ENCODE assay signal across 1 cellular context in the genomic region with DNA sequence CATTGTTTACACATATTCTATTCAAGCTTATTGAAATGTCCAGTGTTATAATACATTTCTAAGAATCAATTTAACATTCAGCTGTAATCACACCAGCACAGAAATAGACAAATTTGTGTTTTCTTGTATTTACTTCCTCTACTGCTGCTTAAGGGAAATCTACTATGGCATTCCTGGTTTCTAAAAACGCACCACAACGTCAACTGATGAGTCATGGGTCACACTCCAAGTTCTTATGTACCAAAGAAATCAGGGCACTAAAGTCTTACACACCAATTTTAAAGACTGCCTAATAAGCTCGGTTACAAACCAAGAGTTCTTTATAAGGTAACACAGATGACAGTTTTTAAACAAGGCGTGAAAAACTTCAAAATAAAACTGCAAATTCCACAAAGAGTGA.
TF ChIP-seq lines count a peak whose summit lies in the region.

No MANE protein-coding gene starts in this region.

TF ChIP-seq in K562, 482 proteins besides CTCF, POLR2A, EP300 and RAD21 (continued from another document):
- TF ChIP-seq, protein P1, sequence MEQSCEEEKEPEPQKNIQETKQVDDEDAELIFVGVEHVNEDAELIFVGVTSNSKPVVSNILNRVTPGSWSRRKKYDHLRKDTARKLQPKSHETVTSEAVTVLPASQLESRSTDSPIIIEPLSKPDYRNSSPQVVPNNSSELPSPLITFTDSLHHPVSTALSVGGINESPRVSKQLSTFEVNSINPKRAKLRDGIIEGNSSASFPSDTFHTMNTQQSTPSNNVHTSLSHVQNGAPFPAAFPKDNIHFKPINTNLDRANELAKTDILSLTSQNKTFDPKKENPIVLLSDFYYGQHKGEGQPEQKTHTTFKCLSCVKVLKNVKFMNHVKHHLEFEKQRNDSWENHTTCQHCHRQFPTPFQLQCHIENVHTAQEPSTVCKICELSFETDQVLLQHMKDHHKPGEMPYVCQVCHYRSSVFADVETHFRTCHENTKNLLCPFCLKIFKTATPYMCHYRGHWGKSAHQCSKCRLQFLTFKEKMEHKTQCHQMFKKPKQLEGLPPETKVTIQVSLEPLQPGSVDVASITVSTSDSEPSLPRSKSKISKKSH (CRISPR knock-in tag; IDR thresholded peaks at IDR 0.05): no peak
- TF ChIP-seq EGR1 (conservative IDR thresholded peaks at IDR 0.05): no peak
- no peak for TF ChIP-seq SREBF2 (CRISPR knock-in tag; IDR thresholded peaks at IDR 0.05)
- TF ChIP-seq, protein P2, sequence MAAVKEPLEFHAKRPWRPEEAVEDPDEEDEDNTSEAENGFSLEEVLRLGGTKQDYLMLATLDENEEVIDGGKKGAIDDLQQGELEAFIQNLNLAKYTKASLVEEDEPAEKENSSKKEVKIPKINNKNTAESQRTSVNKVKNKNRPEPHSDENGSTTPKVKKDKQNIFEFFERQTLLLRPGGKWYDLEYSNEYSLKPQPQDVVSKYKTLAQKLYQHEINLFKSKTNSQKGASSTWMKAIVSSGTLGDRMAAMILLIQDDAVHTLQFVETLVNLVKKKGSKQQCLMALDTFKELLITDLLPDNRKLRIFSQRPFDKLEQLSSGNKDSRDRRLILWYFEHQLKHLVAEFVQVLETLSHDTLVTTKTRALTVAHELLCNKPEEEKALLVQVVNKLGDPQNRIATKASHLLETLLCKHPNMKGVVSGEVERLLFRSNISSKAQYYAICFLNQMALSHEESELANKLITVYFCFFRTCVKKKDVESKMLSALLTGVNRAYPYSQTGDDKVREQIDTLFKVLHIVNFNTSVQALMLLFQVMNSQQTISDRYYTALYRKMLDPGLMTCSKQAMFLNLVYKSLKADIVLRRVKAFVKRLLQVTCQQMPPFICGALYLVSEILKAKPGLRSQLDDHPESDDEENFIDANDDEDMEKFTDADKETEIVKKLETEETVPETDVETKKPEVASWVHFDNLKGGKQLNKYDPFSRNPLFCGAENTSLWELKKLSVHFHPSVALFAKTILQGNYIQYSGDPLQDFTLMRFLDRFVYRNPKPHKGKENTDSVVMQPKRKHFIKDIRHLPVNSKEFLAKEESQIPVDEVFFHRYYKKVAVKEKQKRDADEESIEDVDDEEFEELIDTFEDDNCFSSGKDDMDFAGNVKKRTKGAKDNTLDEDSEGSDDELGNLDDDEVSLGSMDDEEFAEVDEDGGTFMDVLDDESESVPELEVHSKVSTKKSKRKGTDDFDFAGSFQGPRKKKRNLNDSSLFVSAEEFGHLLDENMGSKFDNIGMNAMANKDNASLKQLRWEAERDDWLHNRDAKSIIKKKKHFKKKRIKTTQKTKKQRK (IDR thresholded peaks at IDR 0.05; ENCODE audit: borderline replicate concordance, low read depth, low read length): no peak
- no peak for TF ChIP-seq CBX8 (IDR thresholded peaks at IDR 0.05; ENCODE audit: borderline replicate concordance, extremely low read depth, low read depth, low read length, poor library complexity, severe bottlenecking)
- peak; percentile 83 for TF ChIP-seq JUND (IDR thresholded peaks at IDR 0.05; ENCODE audit: borderline replicate concordance, low read depth, low read length)
- peak; percentile 73; the same call in 1 of the 3 replicates for TF ChIP-seq JUND (tag; IDR thresholded peaks at IDR 0.05; ENCODE audit: borderline replicate concordance, low read depth, low read length)
- no peak for TF ChIP-seq FIP1L1 (IDR thresholded peaks at IDR 0.05; ENCODE audit: low read depth, low read length, poor library complexity, severe bottlenecking)
- TF ChIP-seq ZEB2 (IDR thresholded peaks at IDR 0.05): no peak
- TF ChIP-seq SP1 (CRISPR knock-in tag; IDR thresholded peaks at IDR 0.05): no peak
- TF ChIP-seq ZNF134 (CRISPR knock-in tag; conservative IDR thresholded peaks at IDR 0.05): peak; percentile 83
- TF ChIP-seq, protein P3, sequence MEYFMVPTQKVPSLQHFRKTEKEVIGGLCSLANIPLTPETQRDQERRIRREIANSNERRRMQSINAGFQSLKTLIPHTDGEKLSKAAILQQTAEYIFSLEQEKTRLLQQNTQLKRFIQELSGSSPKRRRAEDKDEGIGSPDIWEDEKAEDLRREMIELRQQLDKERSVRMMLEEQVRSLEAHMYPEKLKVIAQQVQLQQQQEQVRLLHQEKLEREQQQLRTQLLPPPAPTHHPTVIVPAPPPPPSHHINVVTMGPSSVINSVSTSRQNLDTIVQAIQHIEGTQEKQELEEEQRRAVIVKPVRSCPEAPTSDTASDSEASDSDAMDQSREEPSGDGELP (CRISPR knock-in tag; IDR thresholded peaks at IDR 0.05; ENCODE audit: borderline replicate concordance): no peak
- TF ChIP-seq NONO (IDR thresholded peaks at IDR 0.05; ENCODE audit: low read depth in 2 of 2, low read length in 1 of 2): no peak
- TF ChIP-seq XRCC4 (IDR thresholded peaks at IDR 0.05; ENCODE audit: extremely low read depth, insufficient read depth, insufficient read length): no peak
- TF ChIP-seq ZNF707 (CRISPR knock-in tag; conservative IDR thresholded peaks at IDR 0.05): no peak
- TF ChIP-seq, protein P4, sequence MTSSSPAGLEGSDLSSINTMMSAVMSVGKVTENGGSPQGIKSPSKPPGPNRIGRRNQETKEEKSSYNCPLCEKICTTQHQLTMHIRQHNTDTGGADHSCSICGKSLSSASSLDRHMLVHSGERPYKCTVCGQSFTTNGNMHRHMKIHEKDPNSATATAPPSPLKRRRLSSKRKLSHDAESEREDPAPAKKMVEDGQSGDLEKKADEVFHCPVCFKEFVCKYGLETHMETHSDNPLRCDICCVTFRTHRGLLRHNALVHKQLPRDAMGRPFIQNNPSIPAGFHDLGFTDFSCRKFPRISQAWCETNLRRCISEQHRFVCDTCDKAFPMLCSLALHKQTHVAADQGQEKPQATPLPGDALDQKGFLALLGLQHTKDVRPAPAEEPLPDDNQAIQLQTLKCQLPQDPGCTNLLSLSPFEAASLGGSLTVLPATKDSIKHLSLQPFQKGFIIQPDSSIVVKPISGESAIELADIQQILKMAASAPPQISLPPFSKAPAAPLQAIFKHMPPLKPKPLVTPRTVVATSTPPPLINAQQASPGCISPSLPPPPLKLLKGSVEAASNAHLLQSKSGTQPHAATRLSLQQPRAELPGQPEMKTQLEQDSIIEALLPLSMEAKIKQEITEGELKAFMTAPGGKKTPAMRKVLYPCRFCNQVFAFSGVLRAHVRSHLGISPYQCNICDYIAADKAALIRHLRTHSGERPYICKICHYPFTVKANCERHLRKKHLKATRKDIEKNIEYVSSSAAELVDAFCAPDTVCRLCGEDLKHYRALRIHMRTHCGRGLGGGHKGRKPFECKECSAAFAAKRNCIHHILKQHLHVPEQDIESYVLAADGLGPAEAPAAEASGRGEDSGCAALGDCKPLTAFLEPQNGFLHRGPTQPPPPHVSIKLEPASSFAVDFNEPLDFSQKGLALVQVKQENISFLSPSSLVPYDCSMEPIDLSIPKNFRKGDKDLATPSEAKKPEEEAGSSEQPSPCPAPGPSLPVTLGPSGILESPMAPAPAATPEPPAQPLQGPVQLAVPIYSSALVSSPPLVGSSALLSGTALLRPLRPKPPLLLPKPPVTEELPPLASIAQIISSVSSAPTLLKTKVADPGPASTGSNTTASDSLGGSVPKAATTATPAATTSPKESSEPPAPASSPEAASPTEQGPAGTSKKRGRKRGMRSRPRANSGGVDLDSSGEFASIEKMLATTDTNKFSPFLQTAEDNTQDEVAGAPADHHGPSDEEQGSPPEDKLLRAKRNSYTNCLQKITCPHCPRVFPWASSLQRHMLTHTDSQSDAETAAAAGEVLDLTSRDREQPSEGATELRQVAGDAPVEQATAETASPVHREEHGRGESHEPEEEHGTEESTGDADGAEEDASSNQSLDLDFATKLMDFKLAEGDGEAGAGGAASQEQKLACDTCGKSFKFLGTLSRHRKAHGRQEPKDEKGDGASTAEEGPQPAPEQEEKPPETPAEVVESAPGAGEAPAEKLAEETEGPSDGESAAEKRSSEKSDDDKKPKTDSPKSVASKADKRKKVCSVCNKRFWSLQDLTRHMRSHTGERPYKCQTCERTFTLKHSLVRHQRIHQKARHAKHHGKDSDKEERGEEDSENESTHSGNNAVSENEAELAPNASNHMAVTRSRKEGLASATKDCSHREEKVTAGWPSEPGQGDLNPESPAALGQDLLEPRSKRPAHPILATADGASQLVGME (CRISPR knock-in tag; IDR thresholded peaks at IDR 0.05): no peak
- TF ChIP-seq MYC (IDR thresholded peaks at IDR 0.05; ENCODE audit: low read depth, low read length): no peak
- no peak for TF ChIP-seq MYC (CRISPR knock-in tag; IDR thresholded peaks at IDR 0.05; ENCODE audit: borderline replicate concordance, low read depth)
